11 cellular contexts compared by ENCODE assay signal in the genomic region with DNA sequence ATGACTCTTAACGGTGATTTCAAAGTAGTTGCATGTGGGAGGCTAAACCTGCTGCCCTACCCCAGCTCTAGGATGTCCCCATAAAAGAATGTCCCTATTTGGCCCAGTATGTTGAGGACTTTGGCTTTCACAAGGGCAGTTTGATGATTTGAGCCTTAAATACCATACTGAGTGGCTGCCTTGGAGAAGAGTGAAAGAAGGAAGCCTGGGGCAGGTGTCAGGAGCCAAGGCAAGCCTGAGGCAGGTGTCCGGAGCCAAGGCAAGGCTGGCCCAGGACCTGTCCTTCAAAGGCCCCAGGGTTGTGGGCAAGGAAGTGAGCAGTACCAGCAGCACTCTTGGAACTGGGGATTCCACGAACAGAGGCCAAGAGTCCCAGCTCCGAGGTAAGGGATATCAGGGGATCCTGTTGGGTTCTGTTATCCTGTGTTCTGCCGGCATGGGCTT. TPM values are rescaled to one million over a fixed set of nuclear protein-coding genes. Genes with fewer than 3 reads are reported as not detected.
DNase-seq lines count a peak whose midpoint lies in the region; ATAC-seq and TF ChIP-seq lines count a peak whose summit lies in the region.
"Had no signal": no experiment of that assay in that cellular context is flagged by ENCODE, and none has a peak within 500 bp of the region (broad histone marks: within the 10 kb centered on the region; RNA-seq: fewer than 3 reads in every experiment).

No MANE protein-coding gene starts in this region.

- DNase-seq in A673 (ENCODE audit: low spot score) = no peak
- DNase-seq in DND-41 = no peak
- DNase-seq in SK-N-MC (ENCODE audit: low read depth, low spot score) = no peak
- no peak for DNase-seq in naive thymus-derived CD8-positive, alpha-beta T cell
- DNase-seq in mucosa of descending colon = no peak
- DNase-seq in NCI-H1092 treated with DMSO at 0.1 percent for 48 hours (lab: John Stamatoyannopoulos, UW) = no peak
- no peak for DNase-seq in hepatic stellate cell (ENCODE audit: low spot score)
- DNase-seq: NCI-H2029, NCI-H69 had no signal

- no peak overlapping the region for H3K4me2 ChIP-seq in DND-41 (ENCODE audit: insufficient read depth, low read length)

- H3K79me2 ChIP-seq in DND-41 (ENCODE audit: insufficient read depth, low read length) = peaks cover 9% of the 10 kb centered on the region

- peak overlapping the region; percentile 16 to 86 (median 71) for H3K27ac Mint-ChIP-seq in naive thymus-derived CD8-positive, alpha-beta T cell

- H3K4me3 ChIP-seq in A673 (ENCODE audit: low read depth, low read length, poor library complexity, severe bottlenecking) = no peak overlapping the region
- H3K4me3 ChIP-seq in DND-41 (ENCODE audit: low read depth in 1 of 2, low read length in 2 of 2) = no peak overlapping the region
- H3K4me3 ChIP-seq in SK-N-MC = no peak overlapping the region
- no peak overlapping the region for H3K4me3 ChIP-seq in mucosa of descending colon
- H3K4me3 ChIP-seq: SJSA1 had no signal

- intact Hi-C loops in A673 (cut with micrococcal nuclease; ENCODE audit: unreplicated experiment) = loop anchor here (10.0 kb wide), 1 partner anchor 148 kb away; the partner anchor contains the start of gene MXRA7
- intact Hi-C loops in mucosa of descending colon (cut with DNase I, micrococcal nuclease) = no loop called here

- H3K4me1 Mint-ChIP-seq in naive thymus-derived CD8-positive, alpha-beta T cell = peaks cover 23 to 47% (median 44%) of the 10 kb centered on the region in 4 donors

- BruUV-seq in A673 (replicated peaks; lab: Mats Ljungman, UMichigan) = no TSS peak

- TF ChIP-seq CTCF in A673 (conservative IDR thresholded peaks at IDR 0.05; ENCODE audit: low read depth, low read length) (no peak), DND-41 (IDR thresholded peaks at IDR 0.05; ENCODE audit: borderline replicate concordance, extremely low read depth, low read length, poor library complexity, severe bottlenecking) (no peak), mucosa of descending colon (IDR thresholded peaks at IDR 0.05) (no peak)

- peaks cover 52% of the 10 kb centered on the region for H3K36me3 ChIP-seq in A673 (ENCODE audit: insufficient read depth, low read length, poor library complexity, severe bottlenecking)
- peaks cover 39% of the 10 kb centered on the region for H3K36me3 ChIP-seq in DND-41 (ENCODE audit: insufficient read depth, low read length)
- H3K36me3 ChIP-seq in SK-N-MC (ENCODE audit: insufficient read depth, low read length) = peaks cover 29% of the 10 kb centered on the region
- H3K36me3 ChIP-seq in mucosa of descending colon (ENCODE audit: low read depth) = no peaks in the 10 kb centered on the region

- H3K9ac ChIP-seq in DND-41 (ENCODE audit: low read depth, low read length) = no peak overlapping the region
- no peak overlapping the region for H3K9ac ChIP-seq in SK-N-MC (ENCODE audit: insufficient read length)

- H3K27me3 Mint-ChIP-seq in naive thymus-derived CD8-positive, alpha-beta T cell = peaks cover 0 to 3% (median 0%) of the 10 kb centered on the region in 5 donors

- H3K27me3 ChIP-seq in A673 (replicated peaks; ENCODE audit: insufficient read depth, low read depth, low read length, poor library complexity) (no peaks in the 10 kb centered on the region), DND-41 (ENCODE audit: insufficient read depth, low read length, poor library complexity) (no peaks in the 10 kb centered on the region)
- H3K27me3 ChIP-seq: SJSA1 had no signal

- CTCF ChIA-PET in A673 (lab: Charles Lee) = interaction anchor here (0.7 kb wide), 1 partner anchor 17 kb away, joined by 3 read pairs; no protein-coding TSS in a partner anchor

- H3K4me1 ChIP-seq in A673 (ENCODE audit: insufficient read depth, low read length, poor library complexity, severe bottlenecking) (peaks cover 6% of the 10 kb centered on the region), DND-41 (ENCODE audit: insufficient read depth, low read length) (peaks cover 5% of the 10 kb centered on the region; the same call in 1 of the 2 replicates), mucosa of descending colon (ENCODE audit: low read depth) (no peaks in the 10 kb centered on the region)

- ATAC-seq in DND-41 (ENCODE audit: insufficient read depth, low read depth) (peak; percentile 13; the same call in 1 of the 3 replicates), mucosa of descending colon (no peak), HG03520 (IDR thresholded peaks at IDR 0.05; ENCODE audit: unreplicated experiment) (no peak)
- no peak for ATAC-seq in naive thymus-derived CD8-positive, alpha-beta T cell

- H2AFZ ChIP-seq in DND-41 (ENCODE audit: low read depth, low read length) = no peak overlapping the region

- peaks cover 45% of the 10 kb centered on the region for H4K20me1 ChIP-seq in DND-41 (ENCODE audit: insufficient read depth, low read length)

- POLR2A ChIA-PET in A673 (lab: Charles Lee; ENCODE audit: low non-redundant PET) = no interaction called here
- POLR2A ChIA-PET in naive thymus-derived CD8-positive, alpha-beta T cell (lab: Charles Lee) = interaction anchor here (0.8 to 1.8 kb wide), 5 partner anchors 9 to 27 kb away, joined by 3 to 5 read pairs (median 5); partner anchors contain the start of gene PRCD

- H3K4me3 Mint-ChIP-seq in naive thymus-derived CD8-positive, alpha-beta T cell = peak overlapping the region in 2 of 10 donors; percentile 20 to 54

- no peaks in the 10 kb centered on the region for H3K9me3 Mint-ChIP-seq in naive thymus-derived CD8-positive, alpha-beta T cell

- H3K36me3 Mint-ChIP-seq in naive thymus-derived CD8-positive, alpha-beta T cell = peaks cover 0 to 45% (median 13%) of the 10 kb centered on the region in 3 donors

- H3K27ac ChIP-seq in A673 (ENCODE audit: low read depth, low read length, poor library complexity, severe bottlenecking) (peak overlapping the region; percentile 8), DND-41 (ENCODE audit: low read length) (no peak overlapping the region), SK-N-MC (peak overlapping the region; percentile 15; the same call in 1 of the 2 replicates)
- H3K27ac ChIP-seq: SJSA1 had no signal

- no peaks in the 10 kb centered on the region for H3K9me3 ChIP-seq in A673 (ENCODE audit: low read depth, low read length, poor library complexity, severe bottlenecking)
- no peaks in the 10 kb centered on the region for H3K9me3 ChIP-seq in DND-41 (ENCODE audit: insufficient read depth, low read length, severe bottlenecking)
- no peaks in the 10 kb centered on the region for H3K9me3 ChIP-seq in SK-N-MC (ENCODE audit: low read depth, low read length)
- no peaks in the 10 kb centered on the region for H3K9me3 ChIP-seq in mucosa of descending colon
- H3K9me3 ChIP-seq: SJSA1 had no signal

RNA-seq across cellular contexts. Expression of gene ST6GALNAC2, which starts 18.6 kb away (rescaled TPM):
- total RNA-seq in A673 (2021) (not detected in 2 replicates), mucosa of descending colon (10 to 100 TPM in 1 of 3 donors, 1 to 10 TPM in 2; 3.7 to 11.1 (median 4.3) TPM)
- under 1 TPM in 1 of 2 experiments, not detected in 1; 0.44 TPM for total RNA-seq in naive thymus-derived CD8-positive, alpha-beta T cell
- polyA plus RNA-seq in naive thymus-derived CD8-positive, alpha-beta T cell = 1 to 10 TPM in 1 of 3 donors, not detected in 2; 1.1 TPM

RNA-seq across cellular contexts. Expression of gene PRCD, which starts 27.2 kb away (rescaled TPM):
- not detected in 2 replicates for total RNA-seq in A673 (2021)
- total RNA-seq in naive thymus-derived CD8-positive, alpha-beta T cell = 1 to 10 TPM; 4.0 to 5.3 TPM
- 10 to 100 TPM in 1 of 3 donors, 1 to 10 TPM in 2; 5.0 to 11.4 (median 7.1) TPM for polyA plus RNA-seq in naive thymus-derived CD8-positive, alpha-beta T cell
- 1 to 10 TPM; 1.0 to 4.8 (median 1.6) TPM for total RNA-seq in mucosa of descending colon

RNA-seq across cellular contexts. Expression of gene CYGB, which starts 29.5 kb away (rescaled TPM):
- total RNA-seq in A673 (2021) = 0.56 and 0.61 TPM in 2 replicates
- 1 to 10 TPM in 1 of 2 experiments, under 1 TPM in 1; 0.52 to 2.1 TPM for total RNA-seq in naive thymus-derived CD8-positive, alpha-beta T cell
- polyA plus RNA-seq in naive thymus-derived CD8-positive, alpha-beta T cell = 1 to 10 TPM in 1 of 3 donors, under 1 TPM in 2; 0.40 to 1.0 (median 0.53) TPM
- total RNA-seq in mucosa of descending colon = 10 to 100 TPM; 10.6 to 24.0 (median 15.1) TPM
